Comparison of ENCODE assay signal across 17 cellular contexts in genomic region chr5:172727551-172727950, GRCh38.
"Had no signal": no experiment of that assay in that cellular context is flagged by ENCODE, and none has a peak within 500 bp of the region (broad histone marks: within the 10 kb centered on the region; RNA-seq: fewer than 3 reads in every experiment).

No MANE protein-coding gene starts in this region.

- H3K27me3 Mint-ChIP-seq: activated naive CD8-positive, alpha-beta T cell; stimulated activated naive B cell treated with anti-CD40 and anti-IgM and Interleukin-4, amounts not matched to agents 10 μg/mL and 1 μg/mL and 100 μg/mL, for 72 hours had no signal

- H3K4me3 Mint-ChIP-seq: activated naive CD8-positive, alpha-beta T cell; activated T-cell treated with anti-CD3 and anti-CD28 coated beads, Interleukin-2, amount 50 U/mL, for 72 hours; dendritic cell treated with granulocyte-macrophage colony-stimulating factor and Interleukin-4, amounts not matched to agents 40 ng/mL and 50 ng/mL, for 4 days; stimulated activated naive B cell treated with anti-CD40 and anti-IgM and Interleukin-4, amounts not matched to agents 10 μg/mL and 1 μg/mL and 100 μg/mL, for 72 hours had no signal

- DNase-seq: activated CD4-positive, alpha-beta T cell treated with anti-CD3 and anti-CD28 coated beads for 1 hour; activated gamma-delta T cell treated with Interleukin-2 at 50 U/mL for 16 hours; activated T-cell treated with anti-CD3 and anti-CD28 coated beads, Interleukin-2, amount 50 U/mL, for 72 hours; effector memory CD4-positive, alpha-beta T cell; esophagus squamous epithelium; lower lobe of right lung; stimulated activated CD4-positive, alpha-beta T cell treated with anti-CD3 and anti-CD28 coated beads, Interleukin-4, amount 100 ng/mL, for 4 hours; stimulated activated naive B cell treated with anti-CD40 and anti-IgM and Interleukin-4, amounts not matched to agents 10 μg/mL and 1 μg/mL and 100 μg/mL, for 72 hours; T-helper 2 cell; uterus had no signal

- ATAC-seq: activated T-cell treated with anti-CD3 and anti-CD28 coated beads, Interleukin-2, amount 50 U/mL, for 72 hours; left cardiac atrium; sciatic nerve; stimulated activated naive B cell treated with anti-CD40 and anti-IgM and Interleukin-4, amounts not matched to agents 10 μg/mL and 1 μg/mL and 100 μg/mL, for 72 hours had no signal

- H3K27ac ChIP-seq: esophagus squamous epithelium, lower lobe of right lung, uterus, VCaP had no signal

- H3K4me1 Mint-ChIP-seq: stimulated activated naive B cell treated with anti-CD40 and anti-IgM and Interleukin-4, amounts not matched to agents 10 μg/mL and 1 μg/mL and 100 μg/mL, for 72 hours had no signal

- H3K4me3 ChIP-seq: esophagus squamous epithelium, lower lobe of right lung, smooth muscle cell, uterus had no signal

- FAIRE-seq: endothelial cell of umbilical vein had no signal

- H3K36me3 ChIP-seq: esophagus squamous epithelium, lower lobe of right lung, uterus had no signal

- H3K36me3 Mint-ChIP-seq: activated naive CD8-positive, alpha-beta T cell; stimulated activated naive B cell treated with anti-CD40 and anti-IgM and Interleukin-4, amounts not matched to agents 10 μg/mL and 1 μg/mL and 100 μg/mL, for 72 hours had no signal

- H3K4me2 ChIP-seq: smooth muscle cell had no signal

- H3K27ac Mint-ChIP-seq: activated naive CD8-positive, alpha-beta T cell; activated T-cell treated with anti-CD3 and anti-CD28 coated beads, Interleukin-2, amount 50 U/mL, for 72 hours; stimulated activated naive B cell treated with anti-CD40 and anti-IgM and Interleukin-4, amounts not matched to agents 10 μg/mL and 1 μg/mL and 100 μg/mL, for 72 hours had no signal

- H3K9me3 ChIP-seq: esophagus squamous epithelium, lower lobe of right lung, uterus had no signal

- H3K27me3 ChIP-seq: esophagus squamous epithelium, uterus had no signal

- H3K9me3 Mint-ChIP-seq: activated T-cell treated with anti-CD3 and anti-CD28 coated beads, Interleukin-2, amount 50 U/mL, for 72 hours; dendritic cell treated with granulocyte-macrophage colony-stimulating factor and Interleukin-4, amounts not matched to agents 40 ng/mL and 50 ng/mL, for 4 days; stimulated activated naive B cell treated with anti-CD40 and anti-IgM and Interleukin-4, amounts not matched to agents 10 μg/mL and 1 μg/mL and 100 μg/mL, for 72 hours had no signal
